ENCODE assay signal across 1 cellular context in the genomic region with DNA sequence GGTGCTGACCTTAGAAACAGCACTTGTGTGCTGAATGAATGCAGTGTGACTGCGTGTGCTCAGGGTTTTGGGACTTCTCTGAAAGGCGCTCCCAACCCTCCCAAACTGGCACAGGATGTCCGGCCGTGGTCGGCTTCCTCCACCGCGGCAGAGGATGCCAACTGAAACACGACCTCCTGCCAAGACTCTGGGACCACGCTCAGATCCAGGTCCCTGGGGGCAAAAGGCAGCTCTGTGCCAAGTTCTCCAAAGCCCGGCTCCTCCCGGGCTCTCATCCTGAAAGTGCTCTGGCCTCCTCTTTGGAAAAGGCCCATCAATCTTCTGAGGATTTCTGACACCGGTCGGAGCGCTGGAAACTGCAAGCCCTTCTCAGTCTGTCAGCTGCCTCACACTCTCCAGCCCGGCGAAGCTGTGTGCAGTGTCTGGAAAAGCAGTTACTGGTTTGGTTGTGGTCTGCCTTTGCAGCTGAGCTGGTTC.
TF ChIP-seq lines count a peak whose summit lies in the region.

No MANE protein-coding gene starts in this region.

TF ChIP-seq in GM23338, 12 proteins besides CTCF, POLR2A, EP300 and RAD21 (continued from another document):
- TF ChIP-seq EZH2phosphoT487 (IDR thresholded peaks at IDR 0.05; ENCODE audit: unreplicated experiment) (no peak), JUNB (IDR thresholded peaks at IDR 0.05; ENCODE audit: unreplicated experiment) (no peak)
TF ChIP-seq in GM23338: peak in this region for 0.
